26 cellular contexts compared by ENCODE assay signal in genomic region chr4:116639070-116639577, GRCh38.
DNase-seq lines count a peak whose midpoint lies in the region; TF ChIP-seq lines count a peak whose summit lies in the region.
"Had no signal": no experiment of that assay in that cellular context is flagged by ENCODE, and none has a peak within 500 bp of the region (broad histone marks: within the 10 kb centered on the region; RNA-seq: fewer than 3 reads in every experiment).

No MANE protein-coding gene starts in this region.

- POLR2A ChIA-PET in CD4-positive, alpha-beta memory T cell (lab: Charles Lee; ENCODE audit: partially characterized antibody), result no interaction called here

- CTCF ChIA-PET in CD4-positive, alpha-beta memory T cell (lab: Charles Lee; ENCODE audit: partially characterized antibody), result no interaction called here

- H3K4me3 Mint-ChIP-seq in CD4-positive, alpha-beta memory T cell, result no peak overlapping the region
- H3K4me3 Mint-ChIP-seq: CD4-positive, alpha-beta T cell; T-helper 1 cell treated with Interleukin-12 subunit alpha and Interleukin-12 subunit beta and Interleukin-4 antibody, amounts not matched to agents 30 μg/mL and 1 μg/mL, for 36 hours had no signal

- no peaks in the 10 kb centered on the region for H3K27me3 ChIP-seq in BE2C
- no peaks in the 10 kb centered on the region for H3K27me3 ChIP-seq in KMS-11 (ENCODE audit: insufficient read depth, low read depth)
- no peaks in the 10 kb centered on the region for H3K27me3 ChIP-seq in SU-DHL-6 (ENCODE audit: low read length)
- no peaks in the 10 kb centered on the region for H3K27me3 ChIP-seq in CD4-positive, alpha-beta memory T cell (ENCODE audit: insufficient read depth, low read length)
- no peaks in the 10 kb centered on the region for H3K27me3 ChIP-seq in osteoblast (ENCODE audit: insufficient read depth, low read length)
- H3K27me3 ChIP-seq: BLaER1 treated with 17β-estradiol and CSF1 and Interleukin-3, amounts not matched to agents 10 nM and 100 nM; SJCRH30 had no signal

- TF ChIP-seq CTCF in BE2C (IDR thresholded peaks at IDR 0.05; ENCODE audit: low read depth, low read length) (no peak), KMS-11 (conservative IDR thresholded peaks at IDR 0.05; ENCODE audit: low read depth, low read length) (no peak), SU-DHL-6 (IDR thresholded peaks at IDR 0.05; ENCODE audit: insufficient read depth, low read length, poor library complexity, severe bottlenecking) (no peak), osteoblast (IDR thresholded peaks at IDR 0.05; ENCODE audit: extremely low read depth, low read depth, low read length) (no peak)

- peak; percentile 27 for DNase-seq in BE2C
- DNase-seq in OCI-M1 (lab: John Stamatoyannopoulos, UW), result peak; percentile 56
- DNase-seq in CD4-positive, alpha-beta memory T cell, result no peak
- DNase-seq in hypothalamus (lab: John Stamatoyannopoulos, UW), result no peak
- DNase-seq in osteoblast (ENCODE audit: insufficient read length, low spot score, missing footprints), result no peak
- DNase-seq: Caco-2; CD4-positive, alpha-beta T cell; EL; GDM1; GM23248; H7; Kasumi-1; NCI-H1417; NCI-H187; NCI-H2081 treated with DMSO at 0.1 percent for 48 hours; NCI-H2171; NCI-H226; NCI-H510A; NCI-H69; PC-3; SJCRH30; SW 1271 had no signal

- no peaks in the 10 kb centered on the region for H3K9me2 ChIP-seq in SU-DHL-6 (replicated peaks; ENCODE audit: insufficient read depth, low read length)

- H3K4me2 ChIP-seq in KMS-11, result peak overlapping the region; percentile 77
- peak overlapping the region; percentile 67 for H3K4me2 ChIP-seq in SU-DHL-6 (ENCODE audit: low read depth, low read length, poor library complexity, severe bottlenecking)
- H3K4me2 ChIP-seq in osteoblast (ENCODE audit: insufficient read depth, low read length), result no peak overlapping the region
- H3K4me2 ChIP-seq: BLaER1 treated with 17β-estradiol and CSF1 and Interleukin-3, amounts not matched to agents 10 nM and 100 nM had no signal

- H3K4me3 ChIP-seq in BE2C (ENCODE audit: low read depth, low read length) (peak overlapping the region; percentile 38), KMS-11 (IDR thresholded peaks at IDR 0.05; ENCODE audit: insufficient read depth, low read depth, low read length) (no peak overlapping the region), SU-DHL-6 (ENCODE audit: insufficient read depth, low read length, poor library complexity, severe bottlenecking) (peak overlapping the region; percentile 37), osteoblast (ENCODE audit: insufficient read depth, low read length) (no peak overlapping the region)
- H3K4me3 ChIP-seq in CD4-positive, alpha-beta memory T cell (ENCODE audit: low read length in 2 of 2), result no peak overlapping the region
- H3K4me3 ChIP-seq: BLaER1 treated with 17β-estradiol and CSF1 and Interleukin-3, amounts not matched to agents 10 nM and 100 nM; GM23248; SJCRH30 had no signal

- no peaks in the 10 kb centered on the region for H3K79me2 ChIP-seq in KMS-11 (ENCODE audit: insufficient read depth, low read depth)
- H3K79me2 ChIP-seq in SU-DHL-6 (ENCODE audit: insufficient read depth, low read length), result no peaks in the 10 kb centered on the region
- no peaks in the 10 kb centered on the region for H3K79me2 ChIP-seq in osteoblast (ENCODE audit: insufficient read depth, low read length)

- no peaks in the 10 kb centered on the region for H3K36me3 ChIP-seq in BE2C
- no peaks in the 10 kb centered on the region for H3K36me3 ChIP-seq in KMS-11 (ENCODE audit: insufficient read depth)
- no peaks in the 10 kb centered on the region for H3K36me3 ChIP-seq in SU-DHL-6 (ENCODE audit: low read length)
- H3K36me3 ChIP-seq in CD4-positive, alpha-beta memory T cell (ENCODE audit: insufficient read depth, low read length), result no peaks in the 10 kb centered on the region
- no peaks in the 10 kb centered on the region for H3K36me3 ChIP-seq in osteoblast (ENCODE audit: insufficient read depth, low read length)
- H3K36me3 ChIP-seq: BLaER1 treated with 17β-estradiol and CSF1 and Interleukin-3, amounts not matched to agents 10 nM and 100 nM; SJCRH30 had no signal

- H3K27ac Mint-ChIP-seq in CD4-positive, alpha-beta memory T cell, result no peak overlapping the region
- H3K27ac Mint-ChIP-seq: CD4-positive, alpha-beta T cell; T-helper 1 cell treated with Interleukin-12 subunit alpha and Interleukin-12 subunit beta and Interleukin-4 antibody, amounts not matched to agents 30 μg/mL and 1 μg/mL, for 36 hours had no signal

- no peaks in the 10 kb centered on the region for H3K9me3 Mint-ChIP-seq in CD4-positive, alpha-beta memory T cell
- H3K9me3 Mint-ChIP-seq: T-helper 1 cell treated with Interleukin-12 subunit alpha and Interleukin-12 subunit beta and Interleukin-4 antibody, amounts not matched to agents 30 μg/mL and 1 μg/mL, for 36 hours had no signal

- H3K27me3 Mint-ChIP-seq in CD4-positive, alpha-beta memory T cell, result no peaks in the 10 kb centered on the region
- H3K27me3 Mint-ChIP-seq: CD4-positive, alpha-beta T cell had no signal

- H3K27ac ChIP-seq in KMS-11 (no peak overlapping the region; the same call in 1 of the 2 replicates), SU-DHL-6 (ENCODE audit: low read depth, low read length) (no peak overlapping the region), osteoblast (ENCODE audit: low read depth, low read length) (no peak overlapping the region)
- no peak overlapping the region for H3K27ac ChIP-seq in CD4-positive, alpha-beta memory T cell (ENCODE audit: low read depth, low read length)
- H3K27ac ChIP-seq: BLaER1 treated with 17β-estradiol and CSF1 and Interleukin-3, amounts not matched to agents 10 nM and 100 nM; GM23248; SJCRH30 had no signal

- intact Hi-C loops in CD4-positive, alpha-beta memory T cell (cut with micrococcal nuclease), result no loop called here

- H3K36me3 Mint-ChIP-seq in CD4-positive, alpha-beta memory T cell, result no peaks in the 10 kb centered on the region

- no peaks in the 10 kb centered on the region for H3K4me1 Mint-ChIP-seq in CD4-positive, alpha-beta memory T cell

- H3K9ac ChIP-seq in KMS-11 (peak overlapping the region; percentile 14; the same call in 1 of the 2 replicates), SU-DHL-6 (ENCODE audit: low read length) (peak overlapping the region; percentile 22)
- H3K9ac ChIP-seq: BLaER1 treated with 17β-estradiol and CSF1 and Interleukin-3, amounts not matched to agents 10 nM and 100 nM; GM23248 had no signal

- no peaks in the 10 kb centered on the region; the same call in 1 of the 2 replicates for H3K4me1 ChIP-seq in BE2C
- H3K4me1 ChIP-seq in KMS-11 (ENCODE audit: low read depth, poor library complexity, severe bottlenecking), result peaks cover 18% of the 10 kb centered on the region
- H3K4me1 ChIP-seq in CD4-positive, alpha-beta memory T cell (ENCODE audit: insufficient read depth, low read length), result no peaks in the 10 kb centered on the region
- no peaks in the 10 kb centered on the region for H3K4me1 ChIP-seq in osteoblast (ENCODE audit: insufficient read depth, low read length)
- H3K4me1 ChIP-seq: BLaER1 treated with 17β-estradiol and CSF1 and Interleukin-3, amounts not matched to agents 10 nM and 100 nM; Caco-2; SJCRH30 had no signal

- no peaks in the 10 kb centered on the region for H3K9me3 ChIP-seq in BE2C
- no peaks in the 10 kb centered on the region for H3K9me3 ChIP-seq in SU-DHL-6 (ENCODE audit: insufficient read depth, low read length)
- no peaks in the 10 kb centered on the region for H3K9me3 ChIP-seq in CD4-positive, alpha-beta memory T cell (ENCODE audit: control insufficient read depth in 1 of 2, low read length in 2 of 2)
- no peaks in the 10 kb centered on the region for H3K9me3 ChIP-seq in osteoblast (ENCODE audit: low read depth, low read length)
- H3K9me3 ChIP-seq: BLaER1 treated with 17β-estradiol and CSF1 and Interleukin-3, amounts not matched to agents 10 nM and 100 nM; Caco-2; SJCRH30 had no signal

- no peaks in the 10 kb centered on the region for H4K20me1 ChIP-seq in KMS-11 (ENCODE audit: insufficient read depth)
- no peaks in the 10 kb centered on the region for H4K20me1 ChIP-seq in SU-DHL-6 (ENCODE audit: low read depth, low read length)
- H4K20me1 ChIP-seq in osteoblast (ENCODE audit: insufficient read depth, low read length), result no peaks in the 10 kb centered on the region
- H4K20me1 ChIP-seq: BLaER1 treated with 17β-estradiol and CSF1 and Interleukin-3, amounts not matched to agents 10 nM and 100 nM had no signal

- H2AFZ ChIP-seq in KMS-11 (ENCODE audit: low read depth) (peak overlapping the region; percentile 36), SU-DHL-6 (ENCODE audit: low read depth, low read length, severe bottlenecking) (peak overlapping the region; percentile 74), osteoblast (ENCODE audit: low read length) (no peak overlapping the region)
- H2AFZ ChIP-seq: GM23248 had no signal

- H3F3A ChIP-seq in SU-DHL-6 (ENCODE audit: insufficient read depth), result 0 out of 2 replicates have a peak, but pooled peaks cover 4% of the 10 kb centered on the region

Comparison
In these comparisons a context has a peak if more than half of its experiments do, and no peak if none do; other contexts are left out.
1. DNase-seq: peak in BE2C (single experiment) and OCI-M1 (single experiment); none in CD4-positive, alpha-beta memory T cell (0 of 5), hypothalamus (0 of 51) and osteoblast (single experiment).
2. H3K4me3 ChIP-seq: peak in BE2C (single experiment) and SU-DHL-6 (single experiment); none in KMS-11 (single experiment), CD4-positive, alpha-beta memory T cell (0 of 2) and osteoblast (single experiment).